Comparison of ENCODE assay signal across 10 cellular contexts in genomic region chr11:128965485-128965884, GRCh38. TPM values are rescaled to one million over a fixed set of nuclear protein-coding genes. Genes with fewer than 3 reads are reported as not detected.
DNase-seq lines count a peak whose midpoint lies in the region; ATAC-seq lines count a peak whose summit lies in the region.
"Had no signal": no experiment of that assay in that cellular context is flagged by ENCODE, and none has a peak within 500 bp of the region (broad histone marks: within the 10 kb centered on the region; RNA-seq: fewer than 3 reads in every experiment).

No MANE protein-coding gene starts in this region.

- H3K9me3 Mint-ChIP-seq in activated CD8-positive, alpha-beta memory T cell treated with anti-CD3 and anti-CD28 coated beads, Interleukin-2, amount 10 ng/mL, durations not matched to agents 7 days and 5 days (ENCODE audit: low read depth), result no peaks in the 10 kb centered on the region

- peak overlapping the region; percentile 21 for H3K4me3 Mint-ChIP-seq in activated CD8-positive, alpha-beta memory T cell treated with anti-CD3 and anti-CD28 coated beads, Interleukin-2, amount 10 ng/mL, durations not matched to agents 7 days and 5 days

- ATAC-seq in activated CD8-positive, alpha-beta memory T cell treated with anti-CD3 and anti-CD28 coated beads, Interleukin-2, amount 10 ng/mL, durations not matched to agents 7 days and 5 days, result peak; percentile 87
- peak; percentile 93 for ATAC-seq in HG02798 (IDR thresholded peaks at IDR 0.05; ENCODE audit: poor library complexity, unreplicated experiment)
- peak; percentile 71 for ATAC-seq in stimulated activated naive CD8-positive, alpha-beta T cell treated with anti-CD3 and anti-CD28 coated beads, Interleukin-15, Interleukin-2, amounts not matched to agents 100 U/mL and 50 U/mL, for 24 hours

- CTCF ChIA-PET in activated CD8-positive, alpha-beta memory T cell treated with anti-CD3 and anti-CD28 coated beads, Interleukin-2, amount 10 ng/mL, durations not matched to agents 7 days and 5 days (lab: Charles Lee), result interaction anchor here (1.2 kb wide), 1 partner anchor 808 kb away, joined by 5 read pairs; no protein-coding TSS in a partner anchor

- H3K27ac Mint-ChIP-seq in activated CD8-positive, alpha-beta memory T cell treated with anti-CD3 and anti-CD28 coated beads, Interleukin-2, amount 10 ng/mL, durations not matched to agents 7 days and 5 days, result peak overlapping the region; percentile 79

- peaks cover 10% of the 10 kb centered on the region for H3K27me3 Mint-ChIP-seq in activated CD8-positive, alpha-beta memory T cell treated with anti-CD3 and anti-CD28 coated beads, Interleukin-2, amount 10 ng/mL, durations not matched to agents 7 days and 5 days

- peaks cover 51% of the 10 kb centered on the region for H3K4me1 Mint-ChIP-seq in activated CD8-positive, alpha-beta memory T cell treated with anti-CD3 and anti-CD28 coated beads, Interleukin-2, amount 10 ng/mL, durations not matched to agents 7 days and 5 days

- peaks cover 2% of the 10 kb centered on the region for H3K36me3 Mint-ChIP-seq in activated CD8-positive, alpha-beta memory T cell treated with anti-CD3 and anti-CD28 coated beads, Interleukin-2, amount 10 ng/mL, durations not matched to agents 7 days and 5 days

- no peak for DNase-seq in activated CD8-positive, alpha-beta memory T cell treated with anti-CD3 and anti-CD28 coated beads, Interleukin-2, amount 10 ng/mL, durations not matched to agents 7 days and 5 days
- no peak for DNase-seq in activated CD8-positive, alpha-beta memory T cell treated with anti-CD3 and anti-CD28 coated beads, Interleukin-2, amount 50 U/mL, for 48 hours
- DNase-seq in NAMALWA (ENCODE audit: low spot score) (peak; percentile 53), HUDEP-2 (lab: John Stamatoyannopoulos, UW; ENCODE audit: unreplicated experiment in 76 of 76) (no peak), NCI-H2081 treated with DMSO at 0.1 percent for 48 hours (lab: John Stamatoyannopoulos, UW) (no peak)
- no peak for DNase-seq in stimulated activated naive CD8-positive, alpha-beta T cell treated with anti-CD3 and anti-CD28 coated beads, Interleukin-15, Interleukin-2, amounts not matched to agents 100 U/mL and 50 U/mL, for 24 hours
- no peak for DNase-seq in stimulated activated CD4-positive, alpha-beta T cell treated with anti-CD3 and anti-CD28 coated beads, Interleukin-4, amount 100 ng/mL, for 1 hour
- DNase-seq: SHP77 treated with DMSO at 0.1 percent for 48 hours had no signal

RNA-seq across cellular contexts. Expression of gene TP53AIP1, which starts 22.8 kb away (rescaled TPM):
- not detected for total RNA-seq in activated CD8-positive, alpha-beta memory T cell treated with anti-CD3 and anti-CD28 coated beads, Interleukin-2, amount 10 ng/mL, durations not matched to agents 7 days and 5 days
- total RNA-seq: right atrium auricular region had no signal
